ENCODE assay signal across 21 cellular contexts in the genomic region with DNA sequence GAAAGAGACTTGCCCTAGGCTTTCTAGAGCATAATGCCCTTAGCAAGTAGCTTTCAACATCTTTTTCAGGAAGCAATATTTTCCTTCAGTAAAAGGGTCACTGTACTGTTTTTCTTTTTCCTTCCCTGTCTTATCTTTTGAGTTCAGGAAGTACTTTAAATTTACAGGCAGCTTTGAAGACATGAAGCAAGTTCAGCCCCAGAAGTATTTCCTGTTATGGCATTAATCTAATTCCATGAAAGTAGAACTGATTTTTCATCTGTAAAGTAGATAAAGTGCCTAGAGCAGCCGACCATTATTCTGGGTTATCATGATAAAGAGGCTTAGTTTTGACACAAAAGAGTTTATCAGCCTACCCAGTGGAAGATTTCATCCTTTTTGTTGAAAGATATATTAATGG.
DNase-seq lines count a peak whose midpoint lies in the region; ATAC-seq, FAIRE-seq and TF ChIP-seq lines count a peak whose summit lies in the region.
"Had no signal": no experiment of that assay in that cellular context is flagged by ENCODE, and none has a peak within 500 bp of the region (broad histone marks: within the 10 kb centered on the region; RNA-seq: fewer than 3 reads in every experiment).

No MANE protein-coding gene starts in this region.

- no peaks in the 10 kb centered on the region for H3K36me3 ChIP-seq in left lung
- H3K36me3 ChIP-seq in left ventricle myocardium inferior, result no peaks in the 10 kb centered on the region
- H3K36me3 ChIP-seq: vagina had no signal

- peak; percentile 20 for ATAC-seq in left lung
- ATAC-seq in omental fat pad (ENCODE audit: low FRiP score), result no peak
- ATAC-seq: activated naive CD8-positive, alpha-beta T cell treated with anti-CD3 and anti-CD28 coated beads, Interleukin-2, amount 50 U/mL, for 24 hours; esophagus mucosa; psoas muscle had no signal

- DNase-seq in D721Med (ENCODE audit: insufficient read length, low spot score) (no peak), Kasumi-1 (lab: John Stamatoyannopoulos, UW) (peak; percentile 22 to 38), left lung (no peak), NCI-H2227 treated with DMSO at 0.1 percent for 48 hours (lab: John Stamatoyannopoulos, UW) (no peak), omental fat pad (ENCODE audit: low spot score) (no peak), left ventricle myocardium inferior (no peak), DMS79 (lab: John Stamatoyannopoulos, UW) (no peak)
- DNase-seq: activated CD4-positive, alpha-beta T cell treated with anti-CD3 and anti-CD28 coated beads for 1 hour; activated naive CD8-positive, alpha-beta T cell treated with anti-CD3 and anti-CD28 coated beads, Interleukin-2, amount 50 U/mL, for 24 hours; glutamatergic neuron; H7; immature natural killer cell; NCI-H1694 treated with DMSO at 0.1 percent for 48 hours; NCI-H446 treated with DMSO at 0.1 percent for 48 hours; psoas muscle; T-helper 2 cell had no signal

- H3K27me3 ChIP-seq in left lung, result no peaks in the 10 kb centered on the region
- no peaks in the 10 kb centered on the region for H3K27me3 ChIP-seq in left ventricle myocardium inferior (ENCODE audit: low read depth)
- H3K27me3 ChIP-seq: vagina had no signal

- TF ChIP-seq CTCF in D721Med (IDR thresholded peaks at IDR 0.05; ENCODE audit: insufficient read depth, missing control alignments), result no peak
- no peak for TF ChIP-seq CTCF in VCaP (conservative IDR thresholded peaks at IDR 0.05)
- TF ChIP-seq CTCF in left lung (IDR thresholded peaks at IDR 0.05), result no peak
- TF ChIP-seq CTCF in omental fat pad (IDR thresholded peaks at IDR 0.05), result no peak
- no peak for TF ChIP-seq CTCF in left ventricle myocardium inferior (IDR thresholded peaks at IDR 0.05; ENCODE audit: borderline replicate concordance)

- H3K4me1 ChIP-seq in left lung (peaks cover 0 to 8% of the 10 kb centered on the region in 2 donors), left ventricle myocardium inferior (peaks cover 6% of the 10 kb centered on the region)
- H3K4me1 ChIP-seq: psoas muscle, vagina had no signal

- H3K27ac ChIP-seq in VCaP (peak overlapping the region; percentile 28; the same call in 1 of the 2 replicates), left lung (no peak overlapping the region), left ventricle myocardium inferior (replicated peaks) (no peak overlapping the region)
- H3K27ac ChIP-seq: psoas muscle, vagina had no signal

- H3K4me3 ChIP-seq in left lung (no peak overlapping the region), left ventricle myocardium inferior (no peak overlapping the region)
- H3K4me3 ChIP-seq: psoas muscle, vagina had no signal

- intact Hi-C loops in left lung (cut with DNase I), result no loop called here
- intact Hi-C loops in left ventricle myocardium inferior (cut with micrococcal nuclease), result no loop called here

- H3K9me3 ChIP-seq in left lung (no peaks in the 10 kb centered on the region), left ventricle myocardium inferior (replicated peaks) (no peaks in the 10 kb centered on the region)
- H3K9me3 ChIP-seq: psoas muscle, vagina had no signal

- peak; percentile 87 for FAIRE-seq in D721Med (lab: Jason Lieb, UNC)
- FAIRE-seq: bronchial epithelial cell, GM18507 had no signal

Comparison
In these comparisons a context has a peak if more than half of its experiments do, and no peak if none do; other contexts are left out.
1. DNase-seq: peak in Kasumi-1 (2 of 2); none in D721Med (single experiment), left lung (0 of 2), NCI-H2227 treated with DMSO at 0.1 percent for 48 hours (single experiment), omental fat pad (single experiment), left ventricle myocardium inferior (single experiment) and DMS79 (single experiment).